In the genomic region with DNA sequence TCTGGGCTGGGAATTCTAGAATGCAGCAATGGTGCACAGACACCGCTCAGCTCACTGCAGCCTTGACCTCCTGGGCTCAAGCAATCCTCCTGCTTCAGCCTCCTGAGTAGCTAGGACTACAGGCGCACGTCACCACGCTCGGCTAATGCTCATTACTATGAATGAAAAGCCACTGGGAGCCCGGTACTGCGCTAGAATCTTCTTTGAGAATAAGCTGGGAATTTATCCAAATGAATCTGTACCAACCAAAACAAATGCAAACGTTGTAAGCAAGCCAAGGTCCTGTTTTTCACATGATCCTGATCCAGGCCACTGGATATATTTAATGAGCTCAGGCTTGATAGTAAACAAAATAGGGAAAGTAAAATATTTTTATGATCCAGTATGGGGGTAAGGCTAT, we compare ENCODE assay signal across 24 cellular contexts.
DNase-seq lines count a peak whose midpoint lies in the region; ATAC-seq, FAIRE-seq and TF ChIP-seq lines count a peak whose summit lies in the region.
"Had no signal": no experiment of that assay in that cellular context is flagged by ENCODE, and none has a peak within 500 bp of the region (broad histone marks: within the 10 kb centered on the region; RNA-seq: fewer than 3 reads in every experiment).

No MANE protein-coding gene starts in this region.

- no peak overlapping the region for H3K4me3 Mint-ChIP-seq in MCF 10A (ENCODE audit: unreplicated experiment)
- H3K4me3 Mint-ChIP-seq: activated naive CD8-positive, alpha-beta T cell; activated T-cell treated with anti-CD3 and anti-CD28 coated beads, Interleukin-2, amount 50 U/mL, for 4 hours; CD14-positive monocyte had no signal

- H3K9me3 ChIP-seq in breast epithelium (no peaks in the 10 kb centered on the region), liver (ENCODE audit: control insufficient read depth in 4 of 4, low read length in 3 of 4) (no peaks in the 10 kb centered on the region), thyroid gland (no peaks in the 10 kb centered on the region)
- H3K9me3 ChIP-seq: heart left ventricle, upper lobe of left lung had no signal

- peaks cover 11% of the 10 kb centered on the region for H3K4me1 Mint-ChIP-seq in MCF 10A (ENCODE audit: insufficient read depth, unreplicated experiment)

- H3K4me1 ChIP-seq in breast epithelium = no peaks in the 10 kb centered on the region
- peaks cover 6 to 17% (median 11%) of the 10 kb centered on the region in 4 donors for H3K4me1 ChIP-seq in liver (ENCODE audit: control insufficient read depth in 4 of 4, insufficient read depth in 4 of 4, low read length in 3 of 4)
- peaks cover 64 to 69% of the 10 kb centered on the region in 2 donors for H3K4me1 ChIP-seq in thyroid gland
- H3K4me1 ChIP-seq: parathyroid adenoma had no signal

- H3K27me3 ChIP-seq in breast epithelium (no peaks in the 10 kb centered on the region), liver (ENCODE audit: control insufficient read depth in 4 of 4, insufficient read depth in 4 of 4, low read length in 3 of 4) (no peaks in the 10 kb centered on the region), thyroid gland (no peaks in the 10 kb centered on the region)
- H3K27me3 ChIP-seq: heart left ventricle, upper lobe of left lung had no signal

- WGBS in liver = 47% methylated on average over 8 of the region's 8 CpGs
- 38 to 48% methylated on average over 7 to 8 of the region's 8 CpGs for WGBS in thyroid gland, 2 donors

- no peak for TF ChIP-seq POLR2A in breast epithelium (IDR thresholded peaks at IDR 0.05)
- peak in 1 of 2 donors; percentile 13 for TF ChIP-seq POLR2A in thyroid gland (IDR thresholded peaks at IDR 0.05)

- H3K4me3 ChIP-seq in breast epithelium (no peak overlapping the region), liver (ENCODE audit: low read depth in 1 of 3, low read length in 3 of 3) (no peak overlapping the region), thyroid gland (replicated peaks in 1 of 3) (no peak overlapping the region)
- H3K4me3 ChIP-seq: heart left ventricle, upper lobe of left lung had no signal

- no peak for ATAC-seq in GM18511 (IDR thresholded peaks at IDR 0.05; ENCODE audit: unreplicated experiment)
- ATAC-seq: activated T-cell treated with anti-CD3 and anti-CD28 coated beads, Interleukin-2, amount 50 U/mL, for 4 hours; PC-3; SK-N-SH treated with all-trans-retinoic acid at 6 μM for 48 hours had no signal

- no peak for TF ChIP-seq CTCF in breast epithelium (IDR thresholded peaks at IDR 0.05)
- TF ChIP-seq CTCF in MCF 10A (IDR thresholded peaks at IDR 0.05; ENCODE audit: unreplicated experiment) = no peak
- no peak for TF ChIP-seq CTCF in liver (IDR thresholded peaks at IDR 0.05; ENCODE audit: low read depth, low read length, missing input control)
- TF ChIP-seq CTCF in thyroid gland (IDR thresholded peaks at IDR 0.05) = no peak

- DNase-seq in breast epithelium (ENCODE audit: low spot score in 2 of 2) (no peak), MCF 10A (ENCODE audit: unreplicated experiment) (no peak), thyroid gland (peak in 1 of 2 donors; percentile 41), dermis blood vessel endothelial cell (no peak), GM19240 (ENCODE audit: insufficient read length, low spot score) (no peak)
- DNase-seq: activated CD4-positive, alpha-beta T cell treated with anti-CD3 and anti-CD28 coated beads, Interleukin-2, amount 50 U/mL, for 48 hours; activated T-cell treated with anti-CD3 and anti-CD28 coated beads, Interleukin-2, amount 50 U/mL, for 4 hours; cerebellar nuclear complex; NCI-H1048; NCI-H2081; NCI-H748 treated with DMSO at 0.1 percent for 48 hours; PC-3; upper lobe of left lung had no signal

- no peaks in the 10 kb centered on the region for H3K36me3 Mint-ChIP-seq in MCF 10A (ENCODE audit: insufficient read depth, unreplicated experiment)
- H3K36me3 Mint-ChIP-seq: activated naive CD8-positive, alpha-beta T cell had no signal

- FAIRE-seq in endometrium (lab: Jason Lieb, UNC) = peak; percentile 64
- FAIRE-seq: endothelial cell of umbilical vein, GM19239, keratinocyte had no signal

- H3K27ac Mint-ChIP-seq in MCF 10A (ENCODE audit: low read depth, unreplicated experiment) = no peak overlapping the region
- H3K27ac Mint-ChIP-seq: activated naive CD8-positive, alpha-beta T cell had no signal

- no peaks in the 10 kb centered on the region for H3K9me3 Mint-ChIP-seq in MCF 10A (ENCODE audit: unreplicated experiment)
- H3K9me3 Mint-ChIP-seq: activated T-cell treated with anti-CD3 and anti-CD28 coated beads, Interleukin-2, amount 50 U/mL, for 4 hours; CD14-positive monocyte had no signal

- CTCF ChIA-PET in MCF 10A (lab: Yijun Ruan, JAX) = interaction anchor here (1.8 kb wide), 1 partner anchor 11 kb away, joined by 8 read pairs; no protein-coding TSS in a partner anchor

- H3K36me3 ChIP-seq in breast epithelium (no peaks in the 10 kb centered on the region), liver (ENCODE audit: control insufficient read depth in 4 of 4, insufficient read depth in 3 of 4, low read depth in 1 of 4, low read length in 3 of 4) (no peaks in the 10 kb centered on the region), thyroid gland (no peaks in the 10 kb centered on the region)
- H3K36me3 ChIP-seq: heart left ventricle, upper lobe of left lung had no signal

- no peaks in the 10 kb centered on the region for H3K27me3 Mint-ChIP-seq in MCF 10A (ENCODE audit: insufficient read depth, unreplicated experiment)
- H3K27me3 Mint-ChIP-seq: activated naive CD8-positive, alpha-beta T cell had no signal

- no TSS peak for BruUV-seq in MCF 10A (replicated peaks; lab: Mats Ljungman, UMichigan)

- no peak overlapping the region for H3K9ac ChIP-seq in liver (ENCODE audit: low read depth in 1 of 2, low read length in 2 of 2)
- H3K9ac ChIP-seq: parathyroid adenoma had no signal

- POLR2A ChIA-PET in MCF 10A (lab: Yijun Ruan, JAX) = no interaction called here

- TF ChIP-seq RAD21 in liver (IDR thresholded peaks at IDR 0.05) = peak; percentile 6 to 32

- intact Hi-C loops in breast epithelium (cut with DNase I; ENCODE audit: low total_unique reads) = no loop called here
- intact Hi-C loops in MCF 10A (cut with micrococcal nuclease) = no loop called here
- intact Hi-C loops in thyroid gland (cut with DNase I) = no loop called here

- H3K27ac ChIP-seq in breast epithelium (peak overlapping the region; percentile 39 to 80), liver (ENCODE audit: low read depth in 1 of 2, low read length in 2 of 2) (peak overlapping the region; percentile 61 to 80), thyroid gland (peak overlapping the region; percentile 87 to 99 (median 98))

TF ChIP-seq in liver, 16 proteins besides CTCF, POLR2A, EP300 and RAD21 (continues in another document):
- TF ChIP-seq SP1 (IDR thresholded peaks at IDR 0.05) (no peak), JUND (IDR thresholded peaks at IDR 0.05) (no peak), GABPA (IDR thresholded peaks at IDR 0.05 in 1 of 2, conservative IDR thresholded peaks at IDR 0.05 in 1 of 2) (no peak), ZBTB33 (IDR thresholded peaks at IDR 0.05) (no peak), YY1 (IDR thresholded peaks at IDR 0.05) (peak; percentile 37), NR2F2 (IDR thresholded peaks at IDR 0.05) (no peak), HNF4A (conservative IDR thresholded peaks at IDR 0.05) (peak; percentile 31 to 54), TAF1 (conservative IDR thresholded peaks at IDR 0.05) (no peak), FOXA2 (IDR thresholded peaks at IDR 0.05) (peak; percentile 48), RXRA (IDR thresholded peaks at IDR 0.05) (peak in 1 of 2 donors; percentile 37), FOXA1 (IDR thresholded peaks at IDR 0.05) (no peak), HNF4G (IDR thresholded peaks at IDR 0.05) (no peak), ATF3 (IDR thresholded peaks at IDR 0.05) (no peak), REST (IDR thresholded peaks at IDR 0.05) (no peak)
